ENCODE assay signal across 1 cellular context in the genomic region with DNA sequence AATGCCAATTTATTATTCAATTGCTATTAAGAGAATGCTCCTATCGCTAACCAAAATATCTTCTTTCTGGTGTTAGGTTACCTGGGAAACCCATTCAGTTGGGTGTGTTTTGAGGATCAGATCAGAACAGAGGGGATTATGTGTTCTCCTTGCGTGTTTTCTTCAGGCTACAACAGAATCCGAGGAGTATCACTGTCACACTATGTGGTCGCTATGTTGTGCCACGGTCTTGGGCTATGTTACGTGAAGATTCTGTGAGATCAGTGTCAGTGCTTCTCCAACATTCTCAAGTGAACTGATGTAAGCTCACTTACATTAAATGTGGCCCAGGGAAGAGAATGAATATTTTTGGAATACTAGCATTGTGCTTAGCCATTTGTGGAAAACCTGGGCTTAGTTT.
TF ChIP-seq lines count a peak whose summit lies in the region.

No MANE protein-coding gene starts in this region.

TF ChIP-seq in WTC11, 78 proteins besides CTCF, POLR2A, EP300 and RAD21 (continued from another document):
- TF ChIP-seq HMGXB4 (CRISPR knock-in tag; IDR thresholded peaks at IDR 0.05) (no peak), ZNF138 (CRISPR knock-in tag; conservative IDR thresholded peaks at IDR 0.05) (no peak), KAT7 (CRISPR knock-in tag; IDR thresholded peaks at IDR 0.05; ENCODE audit: borderline replicate concordance) (no peak), NR1H2 (CRISPR knock-in tag; IDR thresholded peaks at IDR 0.05) (no peak), ETV6 (CRISPR knock-in tag; IDR thresholded peaks at IDR 0.05) (no peak), IRF2 (CRISPR knock-in tag; IDR thresholded peaks at IDR 0.05; ENCODE audit: borderline replicate concordance, low read depth) (no peak)
- TF ChIP-seq, protein P1, sequence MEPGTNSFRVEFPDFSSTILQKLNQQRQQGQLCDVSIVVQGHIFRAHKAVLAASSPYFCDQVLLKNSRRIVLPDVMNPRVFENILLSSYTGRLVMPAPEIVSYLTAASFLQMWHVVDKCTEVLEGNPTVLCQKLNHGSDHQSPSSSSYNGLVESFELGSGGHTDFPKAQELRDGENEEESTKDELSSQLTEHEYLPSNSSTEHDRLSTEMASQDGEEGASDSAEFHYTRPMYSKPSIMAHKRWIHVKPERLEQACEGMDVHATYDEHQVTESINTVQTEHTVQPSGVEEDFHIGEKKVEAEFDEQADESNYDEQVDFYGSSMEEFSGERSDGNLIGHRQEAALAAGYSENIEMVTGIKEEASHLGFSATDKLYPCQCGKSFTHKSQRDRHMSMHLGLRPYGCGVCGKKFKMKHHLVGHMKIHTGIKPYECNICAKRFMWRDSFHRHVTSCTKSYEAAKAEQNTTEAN (CRISPR knock-in tag; IDR thresholded peaks at IDR 0.05), result no peak
TF ChIP-seq in WTC11: peak in this region for 0.
